ENCODE assay signal across 10 cellular contexts in the genomic region with DNA sequence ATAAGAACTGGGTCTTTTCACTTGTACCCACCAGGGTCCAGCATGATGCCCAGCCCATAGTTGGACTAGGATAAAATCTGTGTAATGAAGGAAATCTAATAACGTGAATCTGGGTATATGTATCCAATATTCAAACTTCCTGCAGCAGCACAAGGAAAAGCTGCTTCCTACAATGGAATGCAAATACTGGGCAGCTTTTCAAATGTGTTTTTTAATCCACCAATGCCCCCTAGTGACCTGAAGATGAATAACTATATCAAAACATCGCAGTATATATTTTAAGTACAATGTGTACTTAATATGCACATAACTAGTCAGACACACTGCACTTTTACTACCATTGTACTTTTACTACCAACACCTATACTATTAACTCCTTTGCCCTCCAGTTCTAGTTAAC. TPM values are rescaled to one million over a fixed set of nuclear protein-coding genes. Genes with fewer than 3 reads are reported as not detected.
DNase-seq lines count a peak whose midpoint lies in the region; ATAC-seq and TF ChIP-seq lines count a peak whose summit lies in the region.
"Had no signal": no experiment of that assay in that cellular context is flagged by ENCODE, and none has a peak within 500 bp of the region (broad histone marks: within the 10 kb centered on the region; RNA-seq: fewer than 3 reads in every experiment).

No MANE protein-coding gene starts in this region.

- H4K8ac ChIP-seq in mesendoderm (ENCODE audit: low read depth, low read length) = no peak overlapping the region

- no peaks in the 10 kb centered on the region for H3K27me3 Mint-ChIP-seq in CD4-positive, alpha-beta T cell
- H3K27me3 Mint-ChIP-seq in activated naive CD4-positive, alpha-beta T cell treated with anti-CD3 and anti-CD28 coated beads for 36 hours (ENCODE audit: low read depth) = no peaks in the 10 kb centered on the region
- H3K27me3 Mint-ChIP-seq: naive thymus-derived CD8-positive, alpha-beta T cell had no signal

- H3K27me3 ChIP-seq in CD4-positive, alpha-beta T cell (ENCODE audit: control insufficient read depth, insufficient read depth, low read length) = no peaks in the 10 kb centered on the region
- H3K27me3 ChIP-seq in duodenal mucosa (ENCODE audit: control insufficient read depth in 1 of 2, insufficient read depth in 2 of 2, low read length in 2 of 2) (no peaks in the 10 kb centered on the region), mesendoderm (ENCODE audit: insufficient read depth, low read length, poor library complexity) (no peaks in the 10 kb centered on the region)

- intact Hi-C loops in CD4-positive, alpha-beta T cell (cut with DNase I, micrococcal nuclease) = loop anchor here (1.0 to 10.0 kb wide), 6 partner anchors 116 to 1918 kb away; no protein-coding TSS in a partner anchor
- intact Hi-C loops in activated naive CD4-positive, alpha-beta T cell treated with anti-CD3 and anti-CD28 coated beads for 36 hours (cut with micrococcal nuclease) = loop anchor here (1.0 to 10.0 kb wide), 5 partner anchors 91 to 238 kb away; partner anchors contain the start of genes PRDX4 and SAT1

- H3K27ac Mint-ChIP-seq in CD4-positive, alpha-beta T cell = no peak overlapping the region
- no peak overlapping the region for H3K27ac Mint-ChIP-seq in activated naive CD4-positive, alpha-beta T cell treated with anti-CD3 and anti-CD28 coated beads for 36 hours
- H3K27ac Mint-ChIP-seq: IgD-negative memory B cell; naive thymus-derived CD8-positive, alpha-beta T cell had no signal

- TF ChIP-seq CTCF in CD4-positive, alpha-beta T cell (IDR thresholded peaks at IDR 0.05) = peak; percentile 68

- no peak overlapping the region for H3K56ac ChIP-seq in mesendoderm (ENCODE audit: low read length)

- no peak overlapping the region for H3K23ac ChIP-seq in mesendoderm (ENCODE audit: low read length)

- H3K4me2 ChIP-seq in mesendoderm (ENCODE audit: low read length) = no peak overlapping the region

- H3K4me1 ChIP-seq in duodenal mucosa (ENCODE audit: control insufficient read depth in 1 of 2, insufficient read depth in 2 of 2, low read length in 2 of 2) (peaks cover 21 to 24% of the 10 kb centered on the region in 2 donors), mesendoderm (ENCODE audit: control insufficient read depth, low read depth, low read length) (no peaks in the 10 kb centered on the region)

- no peak overlapping the region for H3K4ac ChIP-seq in mesendoderm (ENCODE audit: low read depth, low read length)

- H3K4me1 Mint-ChIP-seq in CD4-positive, alpha-beta T cell (ENCODE audit: low read depth) = peaks cover 4% of the 10 kb centered on the region
- H3K4me1 Mint-ChIP-seq in activated naive CD4-positive, alpha-beta T cell treated with anti-CD3 and anti-CD28 coated beads for 36 hours (ENCODE audit: low read depth) = peaks cover 11% of the 10 kb centered on the region

- POLR2A ChIA-PET in CD4-positive, alpha-beta T cell (lab: Charles Lee) = interaction anchor here (1.2 to 2.1 kb wide), 5 partner anchors 119 to 206 kb away, joined by 3 to 21 read pairs (median 5); partner anchors contain the start of genes EIF2S3 and SAT1

- no peak for DNase-seq in CD4-positive, alpha-beta T cell
- DNase-seq in HCEC 1CT (peak; percentile 54), NOMO-1 treated with DMSO at 0.1 percent for 48 hours (lab: John Stamatoyannopoulos, UW; ENCODE audit: unreplicated experiment) (peak; percentile 33), mesendoderm (peak; percentile 46), iPS-NIHi11 (ENCODE audit: low spot score) (no peak)
- no peak for DNase-seq in activated naive CD4-positive, alpha-beta T cell treated with anti-CD3 and anti-CD28 coated beads for 36 hours

- no peak overlapping the region for H2BK5ac ChIP-seq in mesendoderm (ENCODE audit: low read length)

- CTCF ChIA-PET in CD4-positive, alpha-beta T cell (lab: Charles Lee) = interaction anchor here (0.6 to 1.6 kb wide), 17 partner anchors 8 to 1917 kb away, joined by 3 to 18 read pairs (median 4); partner anchors contain the start of genes EIF2S3 and SAT1
- CTCF ChIA-PET in activated naive CD4-positive, alpha-beta T cell treated with anti-CD3 and anti-CD28 coated beads for 36 hours (lab: Charles Lee) = interaction anchor here (0.6 to 5.7 kb wide), 37 partner anchors 13 to 355 kb away, joined by 3 to 62 read pairs (median 4); partner anchors contain the start of gene SAT1

- no peak overlapping the region for H2BK120ac ChIP-seq in mesendoderm (ENCODE audit: low read depth, low read length)

- no peak overlapping the region for H2AK5ac ChIP-seq in mesendoderm (ENCODE audit: low read length)

- no peaks in the 10 kb centered on the region for H3K9me3 Mint-ChIP-seq in CD4-positive, alpha-beta T cell
- H3K9me3 Mint-ChIP-seq in activated naive CD4-positive, alpha-beta T cell treated with anti-CD3 and anti-CD28 coated beads for 36 hours = no peaks in the 10 kb centered on the region
- H3K9me3 Mint-ChIP-seq: naive thymus-derived CD8-positive, alpha-beta T cell had no signal

- no peak overlapping the region for H3K4me3 Mint-ChIP-seq in CD4-positive, alpha-beta T cell
- no peak overlapping the region for H3K4me3 Mint-ChIP-seq in activated naive CD4-positive, alpha-beta T cell treated with anti-CD3 and anti-CD28 coated beads for 36 hours
- H3K4me3 Mint-ChIP-seq: IgD-negative memory B cell; naive thymus-derived CD8-positive, alpha-beta T cell had no signal

- no peak overlapping the region for H2BK15ac ChIP-seq in mesendoderm (replicated peaks; ENCODE audit: low read depth)

- H3K9me3 ChIP-seq in CD4-positive, alpha-beta T cell (ENCODE audit: control insufficient read depth, low read length) = no peaks in the 10 kb centered on the region
- no peaks in the 10 kb centered on the region for H3K9me3 ChIP-seq in duodenal mucosa (ENCODE audit: control insufficient read depth in 1 of 2, low read length in 2 of 2)

- H3K79me2 ChIP-seq in mesendoderm (ENCODE audit: control insufficient read depth, insufficient read depth, low read length) = no peaks in the 10 kb centered on the region

- no peaks in the 10 kb centered on the region for H3K36me3 Mint-ChIP-seq in CD4-positive, alpha-beta T cell (ENCODE audit: low read depth)
- H3K36me3 Mint-ChIP-seq in activated naive CD4-positive, alpha-beta T cell treated with anti-CD3 and anti-CD28 coated beads for 36 hours (ENCODE audit: low read depth) = peaks cover 1% of the 10 kb centered on the region
- H3K36me3 Mint-ChIP-seq: IgD-negative memory B cell; naive thymus-derived CD8-positive, alpha-beta T cell had no signal

- H3K27ac ChIP-seq in CD4-positive, alpha-beta T cell (ENCODE audit: low read depth, low read length) = no peak overlapping the region
- H3K27ac ChIP-seq in duodenal mucosa (ENCODE audit: low read depth, low read length) (no peak overlapping the region), mesendoderm (ENCODE audit: low read depth, low read length) (no peak overlapping the region)

- H3K4me3 ChIP-seq in duodenal mucosa (ENCODE audit: low read depth in 1 of 2, low read length in 2 of 2) (peak overlapping the region; percentile 41 to 46), mesendoderm (ENCODE audit: low read length) (no peak overlapping the region)

- H3K18ac ChIP-seq in mesendoderm (ENCODE audit: low read length) = no peak overlapping the region

- H4K5ac ChIP-seq in mesendoderm (ENCODE audit: low read length) = no peak overlapping the region

- H3K79me1 ChIP-seq in mesendoderm (ENCODE audit: low read length) = no peaks in the 10 kb centered on the region

- H3K36me3 ChIP-seq in duodenal mucosa (ENCODE audit: control insufficient read depth in 1 of 2, insufficient read depth in 2 of 2, low read length in 2 of 2) (no peaks in the 10 kb centered on the region), mesendoderm (ENCODE audit: control insufficient read depth, insufficient read depth, low read length) (no peaks in the 10 kb centered on the region)

- no CpG with 5 or more reads among the region's 2 CpGs for WGBS in mesendoderm (ENCODE audit: extremely low coverage, insufficient coverage, low lambda C conversion rate)

- ATAC-seq in CD4-positive, alpha-beta T cell (ENCODE audit: poor library complexity) = peak; percentile 39
- ATAC-seq in HG03196 (IDR thresholded peaks at IDR 0.05; ENCODE audit: unreplicated experiment) = no peak

- peak overlapping the region; percentile 13 to 47 for H3K9ac ChIP-seq in duodenal mucosa (ENCODE audit: low read depth in 1 of 2, low read length in 2 of 2)
- H3K9ac ChIP-seq in mesendoderm (ENCODE audit: low read length) = no peak overlapping the region

RNA-seq across cellular contexts. Expression of gene APOO, which starts 5.3 kb away (rescaled TPM):
- total RNA-seq in CD4-positive, alpha-beta T cell = 1 to 10 TPM; 3.3 to 4.9 TPM
- 111 TPM for polyA plus RNA-seq in mesendoderm (2013, experiment 1 of 2)
- 114 TPM for polyA plus RNA-seq in mesendoderm (2013, experiment 2 of 2)
- 10 to 100 TPM; 41.3 to 49.5 TPM for total RNA-seq in activated naive CD4-positive, alpha-beta T cell treated with anti-CD3 and anti-CD28 coated beads for 36 hours

RNA-seq across cellular contexts. Expression of gene CXorf58, which starts 5.4 kb away (rescaled TPM):
- not detected for total RNA-seq in CD4-positive, alpha-beta T cell
- polyA plus RNA-seq in mesendoderm (2013, experiment 1 of 2) = 0.03 TPM
- 0.03 TPM for polyA plus RNA-seq in mesendoderm (2013, experiment 2 of 2)
- under 1 TPM in 1 of 2 experiments, not detected in 1; 0.20 TPM for total RNA-seq in activated naive CD4-positive, alpha-beta T cell treated with anti-CD3 and anti-CD28 coated beads for 36 hours
- total RNA-seq: naive thymus-derived CD8-positive, alpha-beta T cell had no signal
- polyA plus RNA-seq: naive thymus-derived CD8-positive, alpha-beta T cell had no signal

Comparison
In these comparisons a context has a peak if more than half of its experiments do, and no peak if none do; other contexts are left out.
1. DNase-seq: peak in HCEC 1CT (single experiment), NOMO-1 treated with DMSO at 0.1 percent for 48 hours (single experiment) and mesendoderm (single experiment); none in CD4-positive, alpha-beta T cell (0 of 10), activated naive CD4-positive, alpha-beta T cell treated with anti-CD3 and anti-CD28 coated beads for 36 hours (single experiment) and iPS-NIHi11 (single experiment).
2. RNA of gene APOO, which starts 5.3 kb away (total RNA-seq): 41.3 to 49.5 TPM in activated naive CD4-positive, alpha-beta T cell treated with anti-CD3 and anti-CD28 coated beads for 36 hours; 3.3 to 4.9 TPM in CD4-positive, alpha-beta T cell; every median in the first group is over 4 times any median in the second.